ENCODE assay signal across 16 cellular contexts in the genomic region with DNA sequence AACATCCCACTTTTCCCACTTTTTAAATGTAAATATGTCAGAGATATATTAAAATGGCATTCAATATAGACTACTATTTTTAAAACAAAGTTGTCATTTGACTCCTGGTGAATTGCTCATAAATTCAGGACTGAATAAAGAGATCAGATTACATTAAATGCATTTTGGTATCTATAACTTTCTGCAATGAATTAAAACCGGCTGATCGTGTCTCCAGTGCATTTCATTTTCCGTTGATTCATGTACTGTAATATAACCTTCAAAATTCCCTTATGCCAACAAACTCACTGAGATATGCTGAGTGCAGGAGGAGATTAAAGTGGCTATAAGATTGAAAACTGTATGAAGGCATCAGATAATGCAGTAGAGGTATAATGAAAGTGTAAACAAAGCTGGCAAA.
DNase-seq lines count a peak whose midpoint lies in the region; ATAC-seq, FAIRE-seq and TF ChIP-seq lines count a peak whose summit lies in the region.
"Had no signal": no experiment of that assay in that cellular context is flagged by ENCODE, and none has a peak within 500 bp of the region (broad histone marks: within the 10 kb centered on the region; RNA-seq: fewer than 3 reads in every experiment).

No MANE protein-coding gene starts in this region.

- H3K9me3 ChIP-seq in GM23248 (ENCODE audit: low read depth) (no peaks in the 10 kb centered on the region), K562 (replicated peaks; ENCODE audit: control insufficient read depth, insufficient read depth, low read depth, low read length) (no peaks in the 10 kb centered on the region; the same call in 1 of the 2 replicates), osteoblast (ENCODE audit: low read depth, low read length) (no peaks in the 10 kb centered on the region)
- H3K9me3 ChIP-seq: Caco-2 had no signal

- DNase-seq in GM23248 (no peak), NCI-H69 (lab: John Stamatoyannopoulos, UW) (peak; percentile 77), K562 (ENCODE audit: extremely low read depth in 1 of 4, low spot score in 3 of 4) (no peak), osteoblast (ENCODE audit: insufficient read length, low spot score, missing footprints) (no peak), COR-L47 (lab: John Stamatoyannopoulos, UW) (no peak)
- DNase-seq in activated CD4-positive, CD25-positive, alpha-beta regulatory T cell (lab: John Stamatoyannopoulos, UW) = no peak
- DNase-seq: Caco-2; CD8-positive, alpha-beta T cell; DND-41; GDM1 had no signal

- TF ChIP-seq CTCF in K562 (IDR thresholded peaks at IDR 0.05 in 2 of 3, conservative IDR thresholded peaks at IDR 0.05 in 1 of 3; ENCODE audit: insufficient read depth in 2 of 3, low read depth in 1 of 3, low read length in 3 of 3) (no peak), osteoblast (IDR thresholded peaks at IDR 0.05; ENCODE audit: extremely low read depth, low read depth, low read length) (no peak)

- H3K79me2 ChIP-seq in GM23248 (ENCODE audit: insufficient read depth) = no peaks in the 10 kb centered on the region
- no peaks in the 10 kb centered on the region for H3K79me2 ChIP-seq in K562 (ENCODE audit: control insufficient read depth, insufficient read depth, low read length)
- H3K79me2 ChIP-seq in osteoblast (ENCODE audit: insufficient read depth, low read length) = no peaks in the 10 kb centered on the region

- BruUV-seq in K562 (replicated peaks; lab: Mats Ljungman, UMichigan) = no TSS peak

- no peak for ATAC-seq in K562
- ATAC-seq in GM21447 (IDR thresholded peaks at IDR 0.05; ENCODE audit: unreplicated experiment) = no peak
- ATAC-seq: CD8-positive, alpha-beta T cell; HCT116 had no signal

- H3K4me3 ChIP-seq in GM23248 (no peak overlapping the region), K562 (no peak overlapping the region), osteoblast (ENCODE audit: insufficient read depth, low read length) (no peak overlapping the region)

- intact Hi-C loops in K562 (cut with micrococcal nuclease) = no loop called here

- H3K4me2 ChIP-seq in GM23248 (ENCODE audit: unreplicated experiment) (no peak overlapping the region), K562 (ENCODE audit: insufficient read depth, low read length) (no peak overlapping the region), osteoblast (ENCODE audit: insufficient read depth, low read length) (no peak overlapping the region)

- WGBS in GM23248 (ENCODE audit: low coverage in 1 of 2, low lambda C conversion rate in 2 of 2, missing lambda C conversion rate in 2 of 2), 2 experiments = 81 to 89% methylated on average over 3 of the region's 3 CpGs
- WGBS in K562 (ENCODE audit: insufficient coverage, low coverage, missing lambda C conversion rate) = 0% methylated on average over 3 of the region's 3 CpGs

- no peak for TF ChIP-seq EP300 in K562 (IDR thresholded peaks at IDR 0.05; ENCODE audit: low read length)

- no peaks in the 10 kb centered on the region for H3K9me1 ChIP-seq in K562 (ENCODE audit: control insufficient read depth, insufficient read depth, low read length)

- H3K9me2 ChIP-seq in GM23248 (ENCODE audit: insufficient read depth) = no peaks in the 10 kb centered on the region

- in situ Hi-C loops in GM23248 (cut with MboI) (no loop called here), K562 (cut with MboI) (no loop called here)

- H3K27me3 ChIP-seq in GM23248 (replicated peaks; ENCODE audit: insufficient read depth) (no peaks in the 10 kb centered on the region), K562 (ENCODE audit: control insufficient read depth in 2 of 2, insufficient read depth in 2 of 2, low read length in 2 of 2) (no peaks in the 10 kb centered on the region), osteoblast (ENCODE audit: insufficient read depth, low read length) (no peaks in the 10 kb centered on the region)

- H2AFZ ChIP-seq in GM23248 = 0 out of 2 replicates have a peak overlapping the region, but pooled peaks have one; percentile 8
- H2AFZ ChIP-seq in K562 (ENCODE audit: low read depth, low read length) = 0 out of 2 replicates have a peak overlapping the region, but pooled peaks have one; percentile 39
- peak overlapping the region; percentile 18 for H2AFZ ChIP-seq in osteoblast (ENCODE audit: low read length)

- CTCF ChIA-PET in K562 (lab: Yijun Ruan, JAX; ENCODE audit: low intra/inter-chr PET ratio) = no interaction called here

- POLR2A ChIA-PET in K562 (lab: Yijun Ruan, JAX) = interaction anchor here (0.6 kb wide), 1 partner anchor 266 kb away, joined by 3 read pairs; no protein-coding TSS in a partner anchor

- H3F3A ChIP-seq in GM23248 (ENCODE audit: insufficient read depth) = no peaks in the 10 kb centered on the region

- H3K27ac ChIP-seq in GM23248 (no peak overlapping the region), K562 (ENCODE audit: extremely low read depth, low read depth, low read length) (no peak overlapping the region), osteoblast (ENCODE audit: low read depth, low read length) (no peak overlapping the region)
- H3K27ac ChIP-seq: HL-60 had no signal

- TF ChIP-seq RAD21 in K562 (CRISPR knock-in tag; conservative IDR thresholded peaks at IDR 0.05 in 1 of 2, IDR thresholded peaks at IDR 0.05 in 1 of 2) = no peak

- H3K4me1 ChIP-seq in GM23248 (ENCODE audit: insufficient read depth) (no peaks in the 10 kb centered on the region), K562 (replicated peaks in 1 of 2; ENCODE audit: control insufficient read depth in 2 of 2, insufficient read depth in 2 of 2, low read length in 2 of 2) (no peaks in the 10 kb centered on the region), osteoblast (ENCODE audit: insufficient read depth, low read length) (no peaks in the 10 kb centered on the region)
- H3K4me1 ChIP-seq: Caco-2 had no signal

- H3K9ac ChIP-seq in GM23248 = no peak overlapping the region
- no peak overlapping the region for H3K9ac ChIP-seq in K562 (ENCODE audit: insufficient read depth in 1 of 2, low read depth in 2 of 2, low read length in 2 of 2)

- no peak for TF ChIP-seq POLR2A in K562 (conservative IDR thresholded peaks at IDR 0.05)

- H3K36me3 ChIP-seq in GM23248 (ENCODE audit: low read depth) (no peaks in the 10 kb centered on the region), K562 (ENCODE audit: control insufficient read depth, insufficient read depth, low read length) (no peaks in the 10 kb centered on the region), osteoblast (ENCODE audit: insufficient read depth, low read length) (no peaks in the 10 kb centered on the region)

- no peak for FAIRE-seq in K562 (lab: Jason Lieb, UNC)
- FAIRE-seq: A204.1, GM12892, H54 had no signal

- H4K20me1 ChIP-seq in GM23248 (ENCODE audit: insufficient read depth) (no peaks in the 10 kb centered on the region), K562 (replicated peaks; ENCODE audit: control insufficient read depth, insufficient read depth, low read length) (no peaks in the 10 kb centered on the region), osteoblast (ENCODE audit: insufficient read depth, low read length) (no peaks in the 10 kb centered on the region)

TF ChIP-seq in K562, 482 proteins besides CTCF, POLR2A, EP300 and RAD21:
- TF ChIP-seq ZNF224 (CRISPR knock-in tag; IDR thresholded peaks at IDR 0.05) = no peak
- no peak for TF ChIP-seq MECOM (CRISPR knock-in tag; IDR thresholded peaks at IDR 0.05)
- TF ChIP-seq C11orf30 (IDR thresholded peaks at IDR 0.05; ENCODE audit: low read depth) = no peak
- TF ChIP-seq NFRKB (IDR thresholded peaks at IDR 0.05; ENCODE audit: low read depth) = no peak
- TF ChIP-seq NRF1 (conservative IDR thresholded peaks at IDR 0.05 in 1 of 2, IDR thresholded peaks at IDR 0.05 in 1 of 2) = no peak
